1 cellular context compared by ENCODE assay signal in the genomic region with DNA sequence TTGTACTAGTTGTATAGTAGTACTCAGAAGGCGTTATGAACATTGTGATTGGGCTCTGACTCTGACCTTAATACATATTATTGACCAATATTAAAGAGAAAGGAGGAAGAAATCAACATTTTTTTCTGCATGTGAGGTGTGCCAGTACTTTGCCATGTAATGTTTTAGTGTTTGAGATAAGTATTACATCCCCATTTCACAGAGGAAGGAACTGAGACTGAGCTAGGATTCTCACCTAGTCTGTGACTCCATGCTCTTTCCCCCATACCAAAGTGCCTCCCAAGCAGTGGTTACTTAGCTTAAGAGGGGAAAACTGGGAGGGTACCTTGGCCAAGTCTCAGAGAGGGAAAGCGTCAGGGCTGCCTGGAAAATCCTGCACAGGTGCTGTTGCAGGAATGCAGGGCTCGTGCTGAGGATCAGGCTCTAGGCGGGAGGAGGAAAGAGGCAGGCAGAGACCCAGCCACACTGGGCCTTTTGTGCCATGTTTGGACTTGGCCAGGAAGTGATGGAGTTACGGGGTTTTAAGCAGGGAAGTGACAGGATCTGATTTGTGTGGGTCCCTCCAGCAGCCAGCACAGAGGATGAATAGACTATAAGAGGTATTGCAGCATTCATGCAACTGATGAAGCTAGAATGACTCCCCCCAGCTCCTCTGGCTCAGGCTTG.
TF ChIP-seq lines count a peak whose summit lies in the region.

No MANE protein-coding gene starts in this region.

TF ChIP-seq in GM23338, 12 proteins besides CTCF, POLR2A, EP300 and RAD21 (continued from another document):
- TF ChIP-seq NANOG (IDR thresholded peaks at IDR 0.05; ENCODE audit: borderline replicate concordance): no peak
- no peak for TF ChIP-seq EZH2phosphoT487 (IDR thresholded peaks at IDR 0.05; ENCODE audit: unreplicated experiment)
- TF ChIP-seq, protein P1, sequence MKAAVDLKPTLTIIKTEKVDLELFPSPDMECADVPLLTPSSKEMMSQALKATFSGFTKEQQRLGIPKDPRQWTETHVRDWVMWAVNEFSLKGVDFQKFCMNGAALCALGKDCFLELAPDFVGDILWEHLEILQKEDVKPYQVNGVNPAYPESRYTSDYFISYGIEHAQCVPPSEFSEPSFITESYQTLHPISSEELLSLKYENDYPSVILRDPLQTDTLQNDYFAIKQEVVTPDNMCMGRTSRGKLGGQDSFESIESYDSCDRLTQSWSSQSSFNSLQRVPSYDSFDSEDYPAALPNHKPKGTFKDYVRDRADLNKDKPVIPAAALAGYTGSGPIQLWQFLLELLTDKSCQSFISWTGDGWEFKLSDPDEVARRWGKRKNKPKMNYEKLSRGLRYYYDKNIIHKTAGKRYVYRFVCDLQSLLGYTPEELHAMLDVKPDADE (IDR thresholded peaks at IDR 0.05): no peak
- TF ChIP-seq ZNF331 (CRISPR knock-in tag; IDR thresholded peaks at IDR 0.05; ENCODE audit: low read depth): no peak
- no peak for TF ChIP-seq EZH2 (IDR thresholded peaks at IDR 0.05; ENCODE audit: low read depth, unreplicated experiment)
- TF ChIP-seq, protein P2, sequence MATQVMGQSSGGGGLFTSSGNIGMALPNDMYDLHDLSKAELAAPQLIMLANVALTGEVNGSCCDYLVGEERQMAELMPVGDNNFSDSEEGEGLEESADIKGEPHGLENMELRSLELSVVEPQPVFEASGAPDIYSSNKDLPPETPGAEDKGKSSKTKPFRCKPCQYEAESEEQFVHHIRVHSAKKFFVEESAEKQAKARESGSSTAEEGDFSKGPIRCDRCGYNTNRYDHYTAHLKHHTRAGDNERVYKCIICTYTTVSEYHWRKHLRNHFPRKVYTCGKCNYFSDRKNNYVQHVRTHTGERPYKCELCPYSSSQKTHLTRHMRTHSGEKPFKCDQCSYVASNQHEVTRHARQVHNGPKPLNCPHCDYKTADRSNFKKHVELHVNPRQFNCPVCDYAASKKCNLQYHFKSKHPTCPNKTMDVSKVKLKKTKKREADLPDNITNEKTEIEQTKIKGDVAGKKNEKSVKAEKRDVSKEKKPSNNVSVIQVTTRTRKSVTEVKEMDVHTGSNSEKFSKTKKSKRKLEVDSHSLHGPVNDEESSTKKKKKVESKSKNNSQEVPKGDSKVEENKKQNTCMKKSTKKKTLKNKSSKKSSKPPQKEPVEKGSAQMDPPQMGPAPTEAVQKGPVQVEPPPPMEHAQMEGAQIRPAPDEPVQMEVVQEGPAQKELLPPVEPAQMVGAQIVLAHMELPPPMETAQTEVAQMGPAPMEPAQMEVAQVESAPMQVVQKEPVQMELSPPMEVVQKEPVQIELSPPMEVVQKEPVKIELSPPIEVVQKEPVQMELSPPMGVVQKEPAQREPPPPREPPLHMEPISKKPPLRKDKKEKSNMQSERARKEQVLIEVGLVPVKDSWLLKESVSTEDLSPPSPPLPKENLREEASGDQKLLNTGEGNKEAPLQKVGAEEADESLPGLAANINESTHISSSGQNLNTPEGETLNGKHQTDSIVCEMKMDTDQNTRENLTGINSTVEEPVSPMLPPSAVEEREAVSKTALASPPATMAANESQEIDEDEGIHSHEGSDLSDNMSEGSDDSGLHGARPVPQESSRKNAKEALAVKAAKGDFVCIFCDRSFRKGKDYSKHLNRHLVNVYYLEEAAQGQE (IDR thresholded peaks at IDR 0.05; ENCODE audit: unreplicated experiment): no peak
TF ChIP-seq in GM23338: peak in this region for 0.
